18 cellular contexts compared by ENCODE assay signal in the genomic region with DNA sequence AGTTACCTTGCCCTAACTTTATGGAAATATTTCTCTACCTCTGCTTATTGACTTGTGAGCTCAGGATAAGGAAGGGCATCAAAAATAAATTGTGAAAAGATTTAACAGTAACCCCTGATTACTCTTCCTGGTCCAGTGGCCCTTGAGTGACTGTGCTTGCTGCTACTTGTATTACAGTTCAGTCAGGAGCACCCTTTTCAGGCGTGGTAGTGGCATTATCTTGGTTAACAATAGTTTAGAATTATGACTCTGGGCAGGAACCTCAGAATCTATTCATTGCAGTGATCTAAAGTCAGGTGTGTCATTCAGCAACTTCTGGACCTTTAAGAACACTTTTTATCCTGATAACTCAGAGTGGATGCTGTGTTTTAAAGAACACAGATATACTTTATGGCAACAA. TPM values are rescaled to one million over a fixed set of nuclear protein-coding genes. Genes with fewer than 3 reads are reported as not detected.
A peak's percentile ranks its signal among the peaks of the same experiment; 100 is the strongest.
DNase-seq lines count a peak whose midpoint lies in the region; ATAC-seq and TF ChIP-seq lines count a peak whose summit lies in the region.
"Had no signal": no experiment of that assay in that cellular context is flagged by ENCODE, and none has a peak within 500 bp of the region (broad histone marks: within the 10 kb centered on the region; RNA-seq: fewer than 3 reads in every experiment).

No MANE protein-coding gene starts in this region.

- peaks cover 5 to 12% of the 10 kb centered on the region in 2 donors for H3K4me1 Mint-ChIP-seq in stimulated activated naive B cell treated with anti-CD40 and anti-IgM and Interleukin-4, amounts not matched to agents 10 μg/mL and 1 μg/mL and 100 μg/mL, for 72 hours

- H3K4me1 ChIP-seq in colonic mucosa, result no peaks in the 10 kb centered on the region
- H3K4me1 ChIP-seq: SJSA1 had no signal

- intact Hi-C loops in colonic mucosa (cut with DNase I) (no loop called here), left colon (cut with DNase I, micrococcal nuclease) (no loop called here)

- ATAC-seq in left colon, result peak; percentile 98
- no peak for ATAC-seq in stimulated activated naive B cell treated with anti-CD40 and anti-IgM and Interleukin-4, amounts not matched to agents 10 μg/mL and 1 μg/mL and 100 μg/mL, for 72 hours (replicated peaks)
- ATAC-seq: GM12878 had no signal

- peak; percentile 5 for DNase-seq in HPDE6-E6E7 (ENCODE audit: extremely low spot score)
- DNase-seq in colonic mucosa, result peak; percentile 24
- no peak for DNase-seq in left colon
- no peak for DNase-seq in stimulated activated naive B cell treated with anti-CD40 and anti-IgM and Interleukin-4, amounts not matched to agents 10 μg/mL and 1 μg/mL and 100 μg/mL, for 72 hours
- DNase-seq in GOT3 (lab: John Stamatoyannopoulos, UW), result no peak
- no peak for DNase-seq in DMS 273 treated with DMSO at 0.1 percent for 48 hours (lab: John Stamatoyannopoulos, UW)
- no peak for DNase-seq in SIG-M5 (lab: John Stamatoyannopoulos, UW)
- DNase-seq: CD4-positive, CD25-positive, alpha-beta regulatory T cell; DMS79 treated with DMSO at 0.1 percent for 48 hours; Kasumi-1; NCI-H1092; NCI-H1436; NCI-H1930; NCI-H226; NCI-H526 had no signal

- H3K36me3 Mint-ChIP-seq in stimulated activated naive B cell treated with anti-CD40 and anti-IgM and Interleukin-4, amounts not matched to agents 10 μg/mL and 1 μg/mL and 100 μg/mL, for 72 hours, result peaks cover 32 to 38% of the 10 kb centered on the region in 2 donors

- no peaks in the 10 kb centered on the region for H3K9me3 ChIP-seq in colonic mucosa
- H3K9me3 ChIP-seq: SJSA1 had no signal

- peak overlapping the region; percentile 15 for H3K27ac ChIP-seq in colonic mucosa
- H3K27ac ChIP-seq: SJSA1 had no signal

- no peak for TF ChIP-seq CTCF in colonic mucosa (IDR thresholded peaks at IDR 0.05)

- no peaks in the 10 kb centered on the region for H3K27me3 ChIP-seq in colonic mucosa
- H3K27me3 ChIP-seq: SJSA1 had no signal

- H3K9ac ChIP-seq in colonic mucosa (ENCODE audit: low read depth in 2 of 2, low read length in 2 of 2), result no peak overlapping the region

- H3K27ac Mint-ChIP-seq in stimulated activated naive B cell treated with anti-CD40 and anti-IgM and Interleukin-4, amounts not matched to agents 10 μg/mL and 1 μg/mL and 100 μg/mL, for 72 hours, result peak overlapping the region; percentile 62
- H3K27ac Mint-ChIP-seq: CD4-positive, CD25-positive, alpha-beta regulatory T cell; IgD-negative memory B cell had no signal

- H3K4me3 Mint-ChIP-seq in stimulated activated naive B cell treated with anti-CD40 and anti-IgM and Interleukin-4, amounts not matched to agents 10 μg/mL and 1 μg/mL and 100 μg/mL, for 72 hours, result no peak overlapping the region
- H3K4me3 Mint-ChIP-seq: CD4-positive, CD25-positive, alpha-beta regulatory T cell had no signal

- H3K27me3 Mint-ChIP-seq in stimulated activated naive B cell treated with anti-CD40 and anti-IgM and Interleukin-4, amounts not matched to agents 10 μg/mL and 1 μg/mL and 100 μg/mL, for 72 hours, result no peaks in the 10 kb centered on the region
- H3K27me3 Mint-ChIP-seq: CD4-positive, CD25-positive, alpha-beta regulatory T cell; IgD-negative memory B cell had no signal

- peaks cover 0 to 6% of the 10 kb centered on the region in 2 donors for H3K9me3 Mint-ChIP-seq in stimulated activated naive B cell treated with anti-CD40 and anti-IgM and Interleukin-4, amounts not matched to agents 10 μg/mL and 1 μg/mL and 100 μg/mL, for 72 hours

- no peaks in the 10 kb centered on the region for H3K36me3 ChIP-seq in colonic mucosa
- H3K36me3 ChIP-seq: SJSA1 had no signal

- H3K4me3 ChIP-seq in colonic mucosa, result no peak overlapping the region
- H3K4me3 ChIP-seq: GM12878, SJSA1 had no signal

RNA-seq across cellular contexts. Expression of a gene that starts 43.4 kb away (rescaled TPM):
- total RNA-seq in colonic mucosa, result 10 to 100 TPM; 36.4 to 54.8 TPM
- total RNA-seq in left colon, result 10 to 100 TPM; 54.4 to 68.4 TPM

Comparison
In these comparisons a context has a peak if more than half of its experiments do, and no peak if none do; other contexts are left out.
1. DNase-seq: peak in HPDE6-E6E7 (single experiment) and colonic mucosa (single experiment); none in left colon (0 of 2), stimulated activated naive B cell treated with anti-CD40 and anti-IgM and Interleukin-4, amounts not matched to agents 10 μg/mL and 1 μg/mL and 100 μg/mL, for 72 hours (single experiment), GOT3 (single experiment), DMS 273 treated with DMSO at 0.1 percent for 48 hours (single experiment) and SIG-M5 (single experiment).